ENCODE assay signal across 11 cellular contexts in genomic region chr9:16004613-16005012, GRCh38.
"Had no signal": no experiment of that assay in that cellular context is flagged by ENCODE, and none has a peak within 500 bp of the region (broad histone marks: within the 10 kb centered on the region; RNA-seq: fewer than 3 reads in every experiment).

No MANE protein-coding gene starts in this region.

- H3K36me3 ChIP-seq: HAP-1 had no signal

- DNase-seq: GM23248, GOT3, H7, H9, HCEC 1CT, HFFc6 had no signal

- H3K4me2 ChIP-seq: GM23338 had no signal

- H3K4me3 ChIP-seq: GM23248, GM23338, HAP-1 had no signal

- H3K9me3 Mint-ChIP-seq: GM23338, HFFc6 had no signal

- H3K4me1 ChIP-seq: HAP-1 had no signal

- FAIRE-seq: H1, H54 had no signal

- H2AFZ ChIP-seq: GM23248, GM23338 had no signal

- H3K4me3 Mint-ChIP-seq: GM23338, H9, HFFc6 had no signal

- H3K27ac Mint-ChIP-seq: GM23338, H9, HFFc6 had no signal

- H3K9me3 ChIP-seq: HAP-1 had no signal

- H3K27ac ChIP-seq: GM23248 had no signal

- ATAC-seq: HCT116 had no signal

- H3K9ac ChIP-seq: GM23248 had no signal
